9 cellular contexts compared by ENCODE assay signal in genomic region chr17:39926135-39926587, GRCh38. TPM values are rescaled to one million over a fixed set of nuclear protein-coding genes. Genes with fewer than 3 reads are reported as not detected.
DNase-seq lines count a peak whose midpoint lies in the region; ATAC-seq, FAIRE-seq and TF ChIP-seq lines count a peak whose summit lies in the region.
"Had no signal": no experiment of that assay in that cellular context is flagged by ENCODE, and none has a peak within 500 bp of the region (broad histone marks: within the 10 kb centered on the region; RNA-seq: fewer than 3 reads in every experiment).

No MANE protein-coding gene starts in this region.

- H3K27ac ChIP-seq in left ventricle myocardium inferior (replicated peaks) (peak overlapping the region; percentile 92), astrocyte (ENCODE audit: low read depth, low read length) (peak overlapping the region; percentile 98), urinary bladder (ENCODE audit: low read depth) (no peak overlapping the region)

- FAIRE-seq in astrocyte (lab: Jason Lieb, UNC) = no peak
- FAIRE-seq in HTR-8/SVneo (lab: Jason Lieb, UNC) = no peak

- peaks cover 30% of the 10 kb centered on the region for H3K4me1 Mint-ChIP-seq in astrocyte (ENCODE audit: low read depth, unreplicated experiment)
- H3K4me1 Mint-ChIP-seq in mesothelial cell of epicardium = peaks cover 43% of the 10 kb centered on the region

- H3K79me2 ChIP-seq in astrocyte (ENCODE audit: insufficient read depth, low read length) = peaks cover 43% of the 10 kb centered on the region

- peak overlapping the region; percentile 87 for H3K9ac ChIP-seq in astrocyte (ENCODE audit: low read length)

- H3K4me3 ChIP-seq in left ventricle myocardium inferior (peak overlapping the region; percentile 87), astrocyte (ENCODE audit: insufficient read depth, low read depth, low read length) (peak overlapping the region; percentile 81), urinary bladder (ENCODE audit: low read depth, low read length) (peak overlapping the region; percentile 84)

- no peak overlapping the region for H2AFZ ChIP-seq in astrocyte (ENCODE audit: low read depth, low read length)

- H3K4me2 ChIP-seq in astrocyte (ENCODE audit: low read length) = peak overlapping the region; percentile 100

- H3K27me3 Mint-ChIP-seq in astrocyte (ENCODE audit: low read depth, unreplicated experiment) = no peaks in the 10 kb centered on the region
- no peaks in the 10 kb centered on the region for H3K27me3 Mint-ChIP-seq in mesothelial cell of epicardium (ENCODE audit: low read depth)

- H3K27me3 ChIP-seq in left ventricle myocardium inferior (ENCODE audit: low read depth) = no peaks in the 10 kb centered on the region
- H3K27me3 ChIP-seq in astrocyte (ENCODE audit: insufficient read depth, low read length) = no peaks in the 10 kb centered on the region

- H3K27ac Mint-ChIP-seq in astrocyte (ENCODE audit: unreplicated experiment) = peak overlapping the region; percentile 86
- H3K27ac Mint-ChIP-seq in mesothelial cell of epicardium = peak overlapping the region; percentile 84

- no peak for ATAC-seq in GM21528 (IDR thresholded peaks at IDR 0.05; ENCODE audit: low FRiP score, unreplicated experiment)

- peaks cover 87% of the 10 kb centered on the region for H3K4me1 ChIP-seq in left ventricle myocardium inferior
- peaks cover 51% of the 10 kb centered on the region for H3K4me1 ChIP-seq in astrocyte (ENCODE audit: insufficient read depth, low read length)
- peaks cover 4% of the 10 kb centered on the region for H3K4me1 ChIP-seq in urinary bladder (ENCODE audit: insufficient read depth)

- TF ChIP-seq CTCF in left ventricle myocardium inferior (IDR thresholded peaks at IDR 0.05; ENCODE audit: borderline replicate concordance) (no peak), astrocyte (IDR thresholded peaks at IDR 0.05; ENCODE audit: insufficient read depth, low read depth, low read length) (no peak), mesothelial cell of epicardium (IDR thresholded peaks at IDR 0.05; ENCODE audit: unreplicated experiment) (no peak)

- no peaks in the 10 kb centered on the region for H3K9me3 ChIP-seq in left ventricle myocardium inferior (replicated peaks)
- H3K9me3 ChIP-seq in astrocyte (ENCODE audit: insufficient read depth, low read depth, low read length) = no peaks in the 10 kb centered on the region

- WGBS in urinary bladder = 34% methylated on average over 4 of the region's 4 CpGs

- H3K36me3 ChIP-seq in left ventricle myocardium inferior (peaks cover 29% of the 10 kb centered on the region), astrocyte (ENCODE audit: insufficient read depth, low read length) (peaks cover 15% of the 10 kb centered on the region), urinary bladder (ENCODE audit: insufficient read depth) (peaks cover 6% of the 10 kb centered on the region)

- peaks cover 57% of the 10 kb centered on the region for H4K20me1 ChIP-seq in astrocyte (ENCODE audit: insufficient read depth, low read length)

- H3K36me3 Mint-ChIP-seq in astrocyte (ENCODE audit: low read depth, unreplicated experiment) (peaks cover 14% of the 10 kb centered on the region), mesothelial cell of epicardium (peaks cover 14% of the 10 kb centered on the region)

- no peaks in the 10 kb centered on the region for H3K9me3 Mint-ChIP-seq in astrocyte (ENCODE audit: unreplicated experiment)
- no peaks in the 10 kb centered on the region for H3K9me3 Mint-ChIP-seq in mesothelial cell of epicardium

- DNase-seq in left ventricle myocardium inferior (no peak), cardiac septum (ENCODE audit: low spot score) (no peak), astrocyte (ENCODE audit: low read depth) (no peak), mesothelial cell of epicardium (ENCODE audit: low spot score in 2 of 2, unreplicated experiment in 2 of 2) (no peak), HTR-8/SVneo (ENCODE audit: insufficient read length, low spot score) (no peak), NCI-H1417 (lab: John Stamatoyannopoulos, UW) (no peak)

- intact Hi-C loops in left ventricle myocardium inferior (cut with micrococcal nuclease) (no loop called here), cardiac septum (cut with DNase I) (loop anchor here (2.0 kb wide), 1 partner anchor 27 kb away; no protein-coding TSS in a partner anchor)

- peak overlapping the region; percentile 89 for H3K4me3 Mint-ChIP-seq in astrocyte (ENCODE audit: unreplicated experiment)
- H3K4me3 Mint-ChIP-seq in mesothelial cell of epicardium = peak overlapping the region; percentile 82

RNA-seq across cellular contexts. Expression of gene ORMDL3, which starts 1.2 kb away (rescaled TPM):
- total RNA-seq in left ventricle myocardium inferior = 44.7 TPM
- 104 TPM for total RNA-seq in cardiac septum
- 65.3 and 70.2 TPM in 2 replicates for total RNA-seq in astrocyte
- total RNA-seq in mesothelial cell of epicardium = 67.1 to 78.3 TPM (median 69.4 TPM) in 3 replicates
- total RNA-seq in urinary bladder = 59.8 TPM
- polyA plus RNA-seq in urinary bladder = 61.9 TPM

RNA-seq across cellular contexts. Expression of gene LRRC3C, which starts 1.4 kb away (rescaled TPM):
- total RNA-seq in left ventricle myocardium inferior (not detected), cardiac septum (not detected), astrocyte (not detected in 2 replicates), mesothelial cell of epicardium (not detected in 3 replicates), urinary bladder (not detected)
- polyA plus RNA-seq in urinary bladder = not detected
- polyA plus RNA-seq: esophagus had no signal

RNA-seq across cellular contexts. Expression of gene GSDMB, which starts 7.7 kb away (rescaled TPM):
- total RNA-seq in left ventricle myocardium inferior = 2.8 TPM
- 7.8 TPM for total RNA-seq in cardiac septum
- 12.1 and 12.4 TPM in 2 replicates for total RNA-seq in astrocyte
- 26.8 to 31.7 TPM (median 28.1 TPM) in 3 replicates for total RNA-seq in mesothelial cell of epicardium
- total RNA-seq in urinary bladder = 14.2 TPM
- 7.8 TPM for polyA plus RNA-seq in urinary bladder

RNA-seq across cellular contexts. Expression of gene GSDMA, which starts 36.6 kb away (rescaled TPM):
- total RNA-seq in left ventricle myocardium inferior (0.66 TPM), cardiac septum (0.48 TPM), astrocyte (not detected in 2 replicates), mesothelial cell of epicardium (not detected in 3 replicates), urinary bladder (0.21 TPM)
- polyA plus RNA-seq in urinary bladder = 0.41 TPM

RNA-seq across cellular contexts. Expression of gene PSMD3, which starts 54.4 kb away (rescaled TPM):
- total RNA-seq in left ventricle myocardium inferior (86.7 TPM), cardiac septum (85.2 TPM), astrocyte (129 and 134 TPM in 2 replicates), mesothelial cell of epicardium (107 to 111 TPM (median 110 TPM) in 3 replicates), urinary bladder (36.0 TPM)
- 80.6 TPM for polyA plus RNA-seq in urinary bladder
